Comparison of ENCODE assay signal across 14 cellular contexts in genomic region chr17:2077040-2077439, GRCh38. TPM values are rescaled to one million over a fixed set of nuclear protein-coding genes. Genes with fewer than 3 reads are reported as not detected.
A peak's percentile ranks its signal among the peaks of the same experiment; 100 is the strongest.
DNase-seq lines count a peak whose midpoint lies in the region; ATAC-seq and TF ChIP-seq lines count a peak whose summit lies in the region.
"Had no signal": no experiment of that assay in that cellular context is flagged by ENCODE, and none has a peak within 500 bp of the region (broad histone marks: within the 10 kb centered on the region; RNA-seq: fewer than 3 reads in every experiment).

No MANE protein-coding gene starts in this region.

- 60% methylated on average over 4 of the region's 8 CpGs for WGBS in esophagus muscularis mucosa
- no CpG with 5 or more reads among the region's 8 CpGs for WGBS in trophoblast cell (ENCODE audit: extremely low coverage, insufficient coverage, insufficient read length)

- no peaks in the 10 kb centered on the region for H3K79me2 ChIP-seq in trophoblast cell (ENCODE audit: control insufficient read depth, insufficient read depth, low read length, poor library complexity)

- H3K4me3 ChIP-seq in left ventricle myocardium inferior: no peak overlapping the region
- H3K4me3 ChIP-seq in esophagus muscularis mucosa: no peak overlapping the region
- no peak overlapping the region for H3K4me3 ChIP-seq in trophoblast cell (ENCODE audit: low read depth, low read length)
- H3K4me3 ChIP-seq: GM23338, spleen had no signal

- no peak overlapping the region for H3K23ac ChIP-seq in trophoblast cell (ENCODE audit: low read length)

- no peak for ATAC-seq in left cardiac atrium
- no peak for ATAC-seq in HG03175 (IDR thresholded peaks at IDR 0.05; ENCODE audit: unreplicated experiment)
- ATAC-seq: foreskin keratinocyte, GM23338 had no signal

- peak overlapping the region; percentile 29 for H4K91ac ChIP-seq in trophoblast cell (ENCODE audit: low read depth, low read length)

- H3K4me1 ChIP-seq in left ventricle myocardium inferior (peaks cover 58% of the 10 kb centered on the region), esophagus muscularis mucosa (peaks cover 41 to 52% (median 48%) of the 10 kb centered on the region in 4 donors), trophoblast cell (ENCODE audit: control insufficient read depth in 1 of 2, insufficient read depth in 2 of 2, low read length in 2 of 2) (peaks cover 28 to 38% of the 10 kb centered on the region in 2 experiments)

- H3K4ac ChIP-seq in trophoblast cell (ENCODE audit: low read depth, low read length): no peak overlapping the region

- peaks cover 39% of the 10 kb centered on the region for H3K36me3 ChIP-seq in left ventricle myocardium inferior
- peaks cover 24 to 77% (median 42%) of the 10 kb centered on the region in 4 donors for H3K36me3 ChIP-seq in esophagus muscularis mucosa
- H3K36me3 ChIP-seq in trophoblast cell (ENCODE audit: control insufficient read depth in 1 of 2, insufficient read depth in 2 of 2, low read length in 2 of 2): peaks cover 4 to 8% of the 10 kb centered on the region in 2 experiments

- H4K8ac ChIP-seq in trophoblast cell (ENCODE audit: low read depth, low read length): peak overlapping the region; percentile 41

- no peak overlapping the region for H3K4me2 ChIP-seq in trophoblast cell (ENCODE audit: low read length)
- H3K4me2 ChIP-seq: GM23338 had no signal

- H3K27ac ChIP-seq in left ventricle myocardium inferior (replicated peaks): peak overlapping the region; percentile 96
- H3K27ac ChIP-seq in esophagus muscularis mucosa (replicated peaks in 1 of 4): peak overlapping the region; percentile 52 to 79 (median 70)
- peak overlapping the region; percentile 65 for H3K27ac ChIP-seq in trophoblast cell (ENCODE audit: low read depth, low read length)
- H3K27ac ChIP-seq: foreskin keratinocyte had no signal

- no peak overlapping the region for H3K9ac ChIP-seq in trophoblast cell (ENCODE audit: low read length)

- no peak for TF ChIP-seq POLR2A in esophagus muscularis mucosa (IDR thresholded peaks at IDR 0.05; ENCODE audit: low read depth)

- H3K14ac ChIP-seq in trophoblast cell (ENCODE audit: low read length): peak overlapping the region; percentile 10

- H2BK120ac ChIP-seq in trophoblast cell (ENCODE audit: insufficient read depth, low read length, poor library complexity): no peak overlapping the region

- H3K9me3 ChIP-seq in left ventricle myocardium inferior (replicated peaks): no peaks in the 10 kb centered on the region
- no peaks in the 10 kb centered on the region for H3K9me3 ChIP-seq in esophagus muscularis mucosa
- H3K9me3 ChIP-seq in trophoblast cell (ENCODE audit: insufficient read depth, low read depth, low read length): no peaks in the 10 kb centered on the region
- H3K9me3 ChIP-seq: spleen had no signal

- peak overlapping the region; percentile 0 for H3K18ac ChIP-seq in trophoblast cell (ENCODE audit: low read length)

- H2AFZ ChIP-seq in trophoblast cell (ENCODE audit: insufficient read depth, low read length, poor library complexity): no peak overlapping the region
- H2AFZ ChIP-seq: GM23338 had no signal

- peak overlapping the region; percentile 48 for H2BK12ac ChIP-seq in trophoblast cell (ENCODE audit: low read length)

- no peak for TF ChIP-seq EP300 in esophagus muscularis mucosa (IDR thresholded peaks at IDR 0.05)

- no peak overlapping the region for H2AK5ac ChIP-seq in trophoblast cell (ENCODE audit: low read length)

- H3K79me1 ChIP-seq in trophoblast cell (ENCODE audit: low read length): peaks cover 19% of the 10 kb centered on the region

- no peak for DNase-seq in left ventricle myocardium inferior
- no peak for DNase-seq in left cardiac atrium
- DNase-seq in esophagus muscularis mucosa (ENCODE audit: extremely low spot score): no peak
- DNase-seq in trophoblast cell: no peak
- no peak for DNase-seq in GM19238 (ENCODE audit: insufficient read length, low spot score)
- DNase-seq in NCI-H446 treated with DMSO at 0.1 percent for 48 hours (lab: John Stamatoyannopoulos, UW): no peak
- DNase-seq in NCI-H446 (lab: John Stamatoyannopoulos, UW): no peak
- DNase-seq: activated naive CD4-positive, alpha-beta T cell; foreskin keratinocyte; NCI-H1436; spleen; stimulated activated CD8-positive, alpha-beta memory T cell treated with anti-CD3 and anti-CD28 coated beads, Interleukin-4, amount 100 ng/mL, for 48 hours had no signal

- H3K27me3 ChIP-seq in left ventricle myocardium inferior (ENCODE audit: low read depth): no peaks in the 10 kb centered on the region
- H3K27me3 ChIP-seq in esophagus muscularis mucosa: no peaks in the 10 kb centered on the region
- no peaks in the 10 kb centered on the region for H3K27me3 ChIP-seq in trophoblast cell (ENCODE audit: insufficient read depth, low read length)
- H3K27me3 ChIP-seq: foreskin keratinocyte, spleen had no signal

- intact Hi-C loops in left ventricle myocardium inferior (cut with micrococcal nuclease): no loop called here
- intact Hi-C loops in left cardiac atrium (cut with DNase I): no loop called here
- intact Hi-C loops in esophagus muscularis mucosa (cut with DNase I): no loop called here

- H4K12ac ChIP-seq in trophoblast cell (ENCODE audit: low read depth, low read length): no peak overlapping the region

- H2BK5ac ChIP-seq in trophoblast cell (ENCODE audit: low read depth, low read length, poor library complexity): peak overlapping the region; percentile 35

- TF ChIP-seq CTCF in left ventricle myocardium inferior (IDR thresholded peaks at IDR 0.05; ENCODE audit: borderline replicate concordance): no peak
- TF ChIP-seq CTCF in esophagus muscularis mucosa (IDR thresholded peaks at IDR 0.05): no peak

RNA-seq across cellular contexts. Expression of gene HIC1, which starts 22.1 kb away (rescaled TPM):
- total RNA-seq in left ventricle myocardium inferior (23.5 TPM), left cardiac atrium (10 to 100 TPM; 20.6 to 22.1 TPM), esophagus muscularis mucosa (10 to 100 TPM; 48.6 to 86.4 (median 54.9) TPM)
- polyA plus RNA-seq in trophoblast cell (2013): 1.4 and 1.7 TPM in 2 replicates

RNA-seq across cellular contexts. Expression of gene OVCA2, which starts 35.2 kb away (rescaled TPM):
- total RNA-seq in left ventricle myocardium inferior (16.6 TPM), left cardiac atrium (10 to 100 TPM; 15.4 to 26.5 TPM), esophagus muscularis mucosa (10 to 100 TPM; 34.9 to 38.9 (median 38.0) TPM)
- polyA plus RNA-seq in trophoblast cell (2013): 40.2 and 44.9 TPM in 2 replicates

RNA-seq across cellular contexts. Expression of gene DPH1, which starts 47.1 kb away (rescaled TPM):
- 29.1 TPM for total RNA-seq in left ventricle myocardium inferior
- total RNA-seq in left cardiac atrium: 10 to 100 TPM; 21.2 to 30.8 TPM
- 10 to 100 TPM; 27.4 to 41.8 (median 38.3) TPM for total RNA-seq in esophagus muscularis mucosa
- 15.0 and 15.8 TPM in 2 replicates for polyA plus RNA-seq in trophoblast cell (2013)

RNA-seq across cellular contexts. Expression of gene RTN4RL1, which starts 51.9 kb away (rescaled TPM):
- total RNA-seq in left ventricle myocardium inferior: 4.0 TPM
- 1 to 10 TPM; 6.2 to 7.6 TPM for total RNA-seq in left cardiac atrium
- total RNA-seq in esophagus muscularis mucosa: under 1 TPM; 0.50 to 0.86 (median 0.67) TPM
- 0.55 and 0.57 TPM in 2 replicates for polyA plus RNA-seq in trophoblast cell (2013)
- polyA plus RNA-seq: GM23338 had no signal
